Comparison of ENCODE assay signal across 8 cellular contexts in the genomic region with DNA sequence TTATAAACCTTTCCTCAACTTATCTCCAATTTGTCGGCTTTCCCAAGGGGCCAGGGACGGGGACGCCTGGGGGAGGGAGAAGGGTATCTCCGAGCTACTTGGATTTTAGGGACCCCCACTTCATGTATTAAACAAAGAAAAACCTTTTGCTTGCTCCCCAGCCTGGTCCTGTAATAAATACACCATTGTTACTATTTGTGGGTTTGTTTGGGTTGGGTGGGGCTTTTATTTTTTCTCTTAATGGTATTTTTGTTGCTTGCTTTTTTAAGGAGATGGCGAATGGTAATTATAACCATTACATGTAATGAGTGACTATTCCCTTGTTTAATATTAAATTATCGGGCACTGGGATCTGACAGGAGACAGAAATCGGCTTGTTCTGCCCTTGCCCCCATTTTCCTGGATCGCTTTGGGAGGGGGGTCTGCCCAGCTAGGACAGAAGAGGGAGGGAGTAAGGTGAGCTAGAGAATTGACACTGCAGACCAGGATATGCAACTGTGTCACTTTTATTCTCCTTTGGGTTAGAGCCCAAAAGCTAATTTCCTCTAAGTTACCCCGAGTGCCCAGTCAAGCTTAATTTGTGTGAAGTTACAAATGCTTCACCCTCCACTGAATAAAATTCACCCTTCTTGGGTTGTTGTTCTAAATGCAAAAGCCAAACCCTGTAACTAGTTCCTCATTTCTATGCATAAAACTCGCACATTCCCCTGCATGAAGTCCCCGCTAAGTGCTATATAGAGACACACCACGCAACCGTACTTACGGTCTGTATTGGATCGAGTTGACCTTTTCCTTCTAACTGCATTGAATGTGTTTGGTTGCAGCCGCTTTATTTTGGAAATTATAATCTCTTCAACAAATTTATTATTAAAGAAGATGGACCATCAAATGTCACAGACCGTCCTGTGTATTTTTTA. TPM values are rescaled to one million over a fixed set of nuclear protein-coding genes. Genes with fewer than 3 reads are reported as not detected.
A peak's percentile ranks its signal among the peaks of the same experiment; 100 is the strongest.
DNase-seq lines count a peak whose midpoint lies in the region; ATAC-seq and TF ChIP-seq lines count a peak whose summit lies in the region.

No MANE protein-coding gene starts in this region.

- peak; percentile 58 for ATAC-seq in GM19324 (IDR thresholded peaks at IDR 0.05; ENCODE audit: low FRiP score, unreplicated experiment)
- ATAC-seq in HG03354 (IDR thresholded peaks at IDR 0.05; ENCODE audit: poor library complexity, severe bottlenecking, unreplicated experiment) = peak; percentile 53
- ATAC-seq in HG02763 (IDR thresholded peaks at IDR 0.05; ENCODE audit: unreplicated experiment) = no peak

- H3K4me3 ChIP-seq in BE2C (ENCODE audit: low read depth, low read length) (peak overlapping the region; percentile 78), neutrophil (ENCODE audit: low read depth in 1 of 2, low read length in 1 of 2) (peak overlapping the region; percentile 60 to 66)

- H3K4me1 ChIP-seq in BE2C (no peaks in the 10 kb centered on the region; the same call in 1 of the 2 replicates), neutrophil (ENCODE audit: control insufficient read depth in 1 of 2, insufficient read depth in 1 of 2, low read depth in 1 of 2, low read length in 1 of 2) (peaks cover 39 to 46% of the 10 kb centered on the region in 2 experiments)

- peak; percentile 31 for DNase-seq in BE2C
- DNase-seq in SK-N-DZ (ENCODE audit: low spot score) = peak; percentile 45
- DNase-seq in fibroblast of peridontal ligament (ENCODE audit: extremely low read depth) = peak; percentile 53
- no peak for DNase-seq in DMS79 (lab: John Stamatoyannopoulos, UW)

- H3K27me3 ChIP-seq in BE2C = no peaks in the 10 kb centered on the region
- H3K27me3 ChIP-seq in neutrophil = peaks cover 53% of the 10 kb centered on the region

- H3K9me3 ChIP-seq in BE2C = no peaks in the 10 kb centered on the region
- H3K9me3 ChIP-seq in neutrophil = no peaks in the 10 kb centered on the region

- H3K36me3 ChIP-seq in BE2C = no peaks in the 10 kb centered on the region
- no peaks in the 10 kb centered on the region for H3K36me3 ChIP-seq in neutrophil

- no peak for TF ChIP-seq CTCF in BE2C (IDR thresholded peaks at IDR 0.05; ENCODE audit: low read depth, low read length)
- TF ChIP-seq CTCF in neutrophil (IDR thresholded peaks at IDR 0.05) = no peak

- peak overlapping the region; percentile 57 for H3K27ac ChIP-seq in neutrophil

RNA-seq across cellular contexts. Expression of gene ZNF608, which starts 1.6 kb away (rescaled TPM):
- polyA plus RNA-seq in BE2C (2012; ENCODE audit: insufficient read depth, insufficient read length, low read depth) = 70.5 TPM
- 13.7 and 15.4 TPM in 2 replicates for polyA plus RNA-seq in SK-N-DZ (2014; cell fraction: cytosol; rRNA removed)
- 19.6 and 20.5 TPM in 2 replicates for polyA plus RNA-seq in SK-N-DZ (2014; cell fraction: nucleus; rRNA removed)
